ENCODE assay signal across 1 cellular context in genomic region chr4:175810360-175810759, GRCh38.
TF ChIP-seq lines count a peak whose summit lies in the region.

No MANE protein-coding gene starts in this region.

TF ChIP-seq in GM23338, 12 proteins besides CTCF, POLR2A, EP300 and RAD21 (continued from another document):
- TF ChIP-seq ZNF331 (CRISPR knock-in tag; IDR thresholded peaks at IDR 0.05; ENCODE audit: low read depth) (no peak), CREB1 (CRISPR knock-in tag; IDR thresholded peaks at IDR 0.05; ENCODE audit: low read depth) (no peak), JUNB (IDR thresholded peaks at IDR 0.05; ENCODE audit: unreplicated experiment) (no peak), NANOG (IDR thresholded peaks at IDR 0.05; ENCODE audit: borderline replicate concordance) (no peak), POLR2AphosphoS5 (IDR thresholded peaks at IDR 0.05; ENCODE audit: low read depth) (no peak), REST (IDR thresholded peaks at IDR 0.05; ENCODE audit: unreplicated experiment) (no peak), ETS1 (IDR thresholded peaks at IDR 0.05) (no peak), EZH2phosphoT487 (IDR thresholded peaks at IDR 0.05; ENCODE audit: unreplicated experiment) (no peak), STAT1 (IDR thresholded peaks at IDR 0.05; ENCODE audit: unreplicated experiment) (no peak), ZNF114 (CRISPR knock-in tag; IDR thresholded peaks at IDR 0.05) (no peak)
